Comparison of ENCODE assay signal across 8 cellular contexts in the genomic region with DNA sequence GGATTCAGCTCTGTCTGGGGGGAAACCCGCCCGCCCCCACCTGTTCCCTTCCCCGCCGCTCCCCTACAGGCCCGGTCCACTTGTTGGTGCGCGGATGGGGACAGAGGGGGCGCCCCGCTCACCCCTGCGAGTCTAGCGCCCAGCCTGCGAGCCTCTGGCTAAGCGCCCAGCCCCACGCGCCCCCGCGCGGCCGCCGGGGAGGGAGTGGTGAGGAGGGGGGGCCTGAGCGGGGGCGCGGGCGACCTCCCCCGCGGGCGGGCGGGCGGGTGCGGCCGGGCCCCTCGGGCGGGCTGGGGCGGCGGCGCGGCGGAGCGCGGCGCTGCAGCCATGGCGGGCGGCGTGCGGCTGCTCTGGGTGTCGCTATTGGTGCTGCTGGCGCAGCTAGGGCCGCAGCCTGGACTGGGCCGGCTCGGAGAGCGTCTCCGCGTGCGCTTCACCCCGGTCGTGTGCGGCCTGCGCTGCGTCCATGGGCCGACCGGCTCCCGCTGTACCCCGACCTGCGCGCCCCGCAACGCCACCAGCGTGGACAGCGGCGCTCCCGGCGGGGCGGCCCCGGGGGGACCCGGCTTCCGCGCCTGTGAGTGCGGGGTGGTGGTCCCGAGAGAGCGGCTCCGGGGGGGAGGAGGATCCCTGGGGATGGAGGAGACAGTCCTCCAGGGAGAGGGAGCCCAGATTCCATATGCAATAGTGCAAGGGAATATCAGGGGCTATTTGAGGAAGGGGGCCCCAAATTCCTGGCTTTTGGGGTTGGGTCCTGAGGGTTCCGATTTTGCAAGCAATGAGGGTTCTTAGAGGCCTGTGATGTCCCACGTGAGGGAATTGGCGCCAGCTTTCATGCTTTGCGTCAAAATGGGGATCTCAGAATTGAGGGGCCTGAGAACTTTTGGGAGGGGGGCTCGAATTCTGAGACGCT. TPM values are rescaled to one million over a fixed set of nuclear protein-coding genes. Genes with fewer than 3 reads are reported as not detected.
DNase-seq lines count a peak whose midpoint lies in the region; ATAC-seq and TF ChIP-seq lines count a peak whose summit lies in the region.

A gene with protein sequence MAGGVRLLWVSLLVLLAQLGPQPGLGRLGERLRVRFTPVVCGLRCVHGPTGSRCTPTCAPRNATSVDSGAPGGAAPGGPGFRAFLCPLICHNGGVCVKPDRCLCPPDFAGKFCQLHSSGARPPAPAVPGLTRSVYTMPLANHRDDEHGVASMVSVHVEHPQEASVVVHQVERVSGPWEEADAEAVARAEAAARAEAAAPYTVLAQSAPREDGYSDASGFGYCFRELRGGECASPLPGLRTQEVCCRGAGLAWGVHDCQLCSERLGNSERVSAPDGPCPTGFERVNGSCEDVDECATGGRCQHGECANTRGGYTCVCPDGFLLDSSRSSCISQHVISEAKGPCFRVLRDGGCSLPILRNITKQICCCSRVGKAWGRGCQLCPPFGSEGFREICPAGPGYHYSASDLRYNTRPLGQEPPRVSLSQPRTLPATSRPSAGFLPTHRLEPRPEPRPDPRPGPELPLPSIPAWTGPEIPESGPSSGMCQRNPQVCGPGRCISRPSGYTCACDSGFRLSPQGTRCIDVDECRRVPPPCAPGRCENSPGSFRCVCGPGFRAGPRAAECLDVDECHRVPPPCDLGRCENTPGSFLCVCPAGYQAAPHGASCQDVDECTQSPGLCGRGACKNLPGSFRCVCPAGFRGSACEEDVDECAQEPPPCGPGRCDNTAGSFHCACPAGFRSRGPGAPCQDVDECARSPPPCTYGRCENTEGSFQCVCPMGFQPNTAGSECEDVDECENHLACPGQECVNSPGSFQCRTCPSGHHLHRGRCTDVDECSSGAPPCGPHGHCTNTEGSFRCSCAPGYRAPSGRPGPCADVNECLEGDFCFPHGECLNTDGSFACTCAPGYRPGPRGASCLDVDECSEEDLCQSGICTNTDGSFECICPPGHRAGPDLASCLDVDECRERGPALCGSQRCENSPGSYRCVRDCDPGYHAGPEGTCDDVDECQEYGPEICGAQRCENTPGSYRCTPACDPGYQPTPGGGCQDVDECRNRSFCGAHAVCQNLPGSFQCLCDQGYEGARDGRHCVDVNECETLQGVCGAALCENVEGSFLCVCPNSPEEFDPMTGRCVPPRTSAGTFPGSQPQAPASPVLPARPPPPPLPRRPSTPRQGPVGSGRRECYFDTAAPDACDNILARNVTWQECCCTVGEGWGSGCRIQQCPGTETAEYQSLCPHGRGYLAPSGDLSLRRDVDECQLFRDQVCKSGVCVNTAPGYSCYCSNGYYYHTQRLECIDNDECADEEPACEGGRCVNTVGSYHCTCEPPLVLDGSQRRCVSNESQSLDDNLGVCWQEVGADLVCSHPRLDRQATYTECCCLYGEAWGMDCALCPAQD (N-terminal part only) (plus strand): TSS at position 309 of the 913 bp plus-strand sequence. CDS start 19 bp downstream, at position 328.

- H3K4me1 ChIP-seq in thyroid gland, result peaks cover 52 to 91% of the 10 kb centered on the region in 2 donors

- TF ChIP-seq POLR2A in thyroid gland (IDR thresholded peaks at IDR 0.05), result peak in 1 of 2 donors; percentile 48

- H3K4me3 ChIP-seq in dorsolateral prefrontal cortex (peak within 1 kb of the TSS; percentile 26 to 67 (median 53)), thyroid gland (replicated peaks in 1 of 3) (peak within 1 kb of the TSS in 2 of 3 donors; percentile 47 to 53)

- peak within 1 kb of the TSS in 25 of 59 donors; percentile 0 to 82 (median 40) for H3K27ac ChIP-seq in dorsolateral prefrontal cortex
- peak within 1 kb of the TSS; percentile 15 to 96 (median 92) for H3K27ac ChIP-seq in thyroid gland

- peak within 1 kb of the TSS; percentile 46 for H3K27ac Mint-ChIP-seq in memory B cell

- ATAC-seq in memory B cell (ENCODE audit: low read depth), result no peak
- no peak for ATAC-seq in GM19452 (IDR thresholded peaks at IDR 0.05; ENCODE audit: unreplicated experiment)

- H3K4me1 Mint-ChIP-seq in memory B cell, result peaks cover 49% of the 10 kb centered on the region

- no peaks in the 10 kb centered on the region for H3K36me3 ChIP-seq in thyroid gland

- H3K27me3 ChIP-seq in dorsolateral prefrontal cortex (peaks cover 0 to 27% (median 2%) of the 10 kb centered on the region in 45 donors), thyroid gland (no peaks in the 10 kb centered on the region)

- intact Hi-C loops in T-helper 2 cell treated with Interferon-gamma antibody and Interleukin-4, amounts not matched to agents 100 ng/mL and 5 ng/mL, for 36 hours (cut with micrococcal nuclease), result no loop called here
- intact Hi-C loops in dorsolateral prefrontal cortex (cut with DNase I), result loop anchor here (10.0 kb wide), 2 partner anchors 137 to 317 kb away; a partner anchor contains a TSS
- intact Hi-C loops in thyroid gland (cut with DNase I), result no loop called here

- H3K4me3 Mint-ChIP-seq in memory B cell, result peak within 1 kb of the TSS; percentile 64

- H3K36me3 Mint-ChIP-seq in memory B cell, result no peaks in the 10 kb centered on the region

- peaks cover 15% of the 10 kb centered on the region for H3K27me3 Mint-ChIP-seq in memory B cell

- peaks cover 2% of the 10 kb centered on the region for H3K9me3 Mint-ChIP-seq in memory B cell

- TF ChIP-seq CTCF in dorsolateral prefrontal cortex (IDR thresholded peaks at IDR 0.05 in 54 of 56, conservative IDR thresholded peaks at IDR 0.05 in 2 of 56; ENCODE audit: low read depth in 1 of 56, partially characterized antibody in 56 of 56) (peak in 4 of 56 donors; percentile 5 to 25 (median 13)), thyroid gland (IDR thresholded peaks at IDR 0.05) (peak in 1 of 6 experiments; percentile 24)

- no peaks in the 10 kb centered on the region for H3K9me3 ChIP-seq in thyroid gland

- DNase-seq in T-helper 2 cell, result no peak
- DNase-seq in RPMI8226, result peak; percentile 71
- peak in 1 of 10 donors; percentile 61 for DNase-seq in dorsolateral prefrontal cortex
- peak in 1 of 2 donors; percentile 37 for DNase-seq in memory B cell (ENCODE audit: low spot score in 2 of 2)
- peak; percentile 64 to 68 for DNase-seq in thyroid gland
- no peak for DNase-seq in NCI-H2107 (lab: John Stamatoyannopoulos, UW)

- WGBS in thyroid gland, 2 donors, result 1% methylated on average over 14 to 48 of the region's 87 CpGs

RNA-seq across cellular contexts. Expression of the gene that starts here (rescaled TPM):
- 52.0 and 62.1 TPM in 2 replicates for total RNA-seq in T-helper 2 cell treated with Interferon-gamma antibody and Interleukin-4, amounts not matched to agents 100 ng/mL and 5 ng/mL, for 36 hours
- total RNA-seq in dorsolateral prefrontal cortex (100 to 1,000 TPM in 6 of 120 experiments, 10 to 100 TPM in 114; 36.1 to 111 (median 69.5) TPM), thyroid gland (100 to 1,000 TPM; 134 to 276 (median 196) TPM)

Comparison
In these comparisons a context has a peak if more than half of its experiments do, and no peak if none do; other contexts are left out.
1. DNase-seq: peak in RPMI8226 (single experiment) and thyroid gland (2 of 2); none in T-helper 2 cell (0 of 5) and NCI-H2107 (single experiment).
2. intact Hi-C loops: an anchor here in dorsolateral prefrontal cortex (10.0 kb wide); none called in T-helper 2 cell treated with Interferon-gamma antibody and Interleukin-4, amounts not matched to agents 100 ng/mL and 5 ng/mL, for 36 hours and thyroid gland.